30 cellular contexts compared by ENCODE assay signal in the genomic region with DNA sequence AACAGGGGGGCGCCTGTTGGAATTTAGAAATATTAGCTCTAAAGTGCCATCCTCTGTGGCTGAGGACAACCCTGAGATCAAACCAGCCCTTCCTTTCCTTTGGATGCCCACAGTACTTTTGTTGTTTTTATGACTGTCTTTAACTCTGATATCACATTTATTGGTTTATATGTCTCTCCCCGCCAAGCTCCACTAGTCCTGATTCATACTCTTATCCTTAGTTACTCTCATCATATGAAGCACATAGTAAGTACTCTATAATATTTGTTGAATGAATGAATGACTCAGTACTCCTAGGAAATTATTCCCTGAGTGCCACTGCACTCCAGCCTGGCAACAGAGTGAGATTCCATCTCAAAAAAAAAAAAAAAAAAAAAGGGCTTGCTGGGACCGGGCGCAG.
"Had no signal": no experiment of that assay in that cellular context is flagged by ENCODE, and none has a peak within 500 bp of the region (broad histone marks: within the 10 kb centered on the region; RNA-seq: fewer than 3 reads in every experiment).

No MANE protein-coding gene starts in this region.

- H3K36me3 Mint-ChIP-seq: naive B cell; natural killer cell treated with Interleukin-12 subunit alpha and Interleukin-12 subunit beta and Interleukin-15 and Interleukin-18, amount 100 ng/mL, for 72 hours had no signal

- H3K9me3 ChIP-seq: colonic mucosa, esophagus muscularis mucosa, gastroesophageal sphincter, heart right ventricle, lower lobe of right lung, neutrophil, prostate gland, right atrium auricular region, suprapubic skin, transverse colon, upper lobe of right lung, uterus had no signal

- H3K4me1 ChIP-seq: colonic mucosa, esophagus muscularis mucosa, gastroesophageal sphincter, lower lobe of right lung, parathyroid adenoma, prostate gland, right atrium auricular region, suprapubic skin, transverse colon, upper lobe of right lung, uterus had no signal

- ATAC-seq: foreskin keratinocyte; gastroesophageal sphincter; heart right ventricle; left ventricle myocardium superior; lower lobe of right lung; natural killer cell treated with Interleukin-12 subunit alpha and Interleukin-12 subunit beta and Interleukin-15 and Interleukin-18, amount 100 ng/mL, for 72 hours; sciatic nerve; stimulated activated naive CD8-positive, alpha-beta T cell treated with anti-CD3 and anti-CD28 coated beads, Interleukin-15, amount 100 ng/mL, for 72 hours; upper lobe of right lung had no signal

- H3K4me2 ChIP-seq: smooth muscle cell had no signal

- H3K9ac ChIP-seq: parathyroid adenoma had no signal

- H3K4me3 ChIP-seq: colonic mucosa, esophagus muscularis mucosa, gastroesophageal sphincter, heart right ventricle, lower lobe of right lung, prostate gland, right atrium auricular region, smooth muscle cell, suprapubic skin, transverse colon, upper lobe of right lung, uterus had no signal

- H3K79me2 ChIP-seq: parathyroid adenoma had no signal

- H2AFZ ChIP-seq: parathyroid adenoma had no signal

- H3K36me3 ChIP-seq: colonic mucosa, esophagus muscularis mucosa, gastroesophageal sphincter, heart right ventricle, lower lobe of right lung, neutrophil, prostate gland, right atrium auricular region, suprapubic skin, transverse colon, upper lobe of right lung, uterus had no signal

- H3K27me3 ChIP-seq: foreskin keratinocyte, right atrium auricular region, uterus had no signal

- H3K4me3 Mint-ChIP-seq: dendritic cell treated with granulocyte-macrophage colony-stimulating factor and Interleukin-4, amounts not matched to agents 40 ng/mL and 50 ng/mL, for 4 days; naive B cell; natural killer cell treated with Interleukin-12 subunit alpha and Interleukin-12 subunit beta and Interleukin-15 and Interleukin-18, amount 100 ng/mL, for 72 hours; neural crest cell; stimulated activated naive CD8-positive, alpha-beta T cell treated with anti-CD3 and anti-CD28 coated beads, Interleukin-15, amount 100 ng/mL, for 72 hours had no signal

- H3K4me1 Mint-ChIP-seq: naive B cell; stimulated activated naive CD8-positive, alpha-beta T cell treated with anti-CD3 and anti-CD28 coated beads, Interleukin-15, amount 100 ng/mL, for 72 hours had no signal

- H3K9me3 Mint-ChIP-seq: naive B cell; natural killer cell treated with Interleukin-12 subunit alpha and Interleukin-12 subunit beta and Interleukin-15 and Interleukin-18, amount 100 ng/mL, for 72 hours; stimulated activated naive CD8-positive, alpha-beta T cell treated with anti-CD3 and anti-CD28 coated beads, Interleukin-15, amount 100 ng/mL, for 72 hours had no signal

- H3K27ac ChIP-seq: colonic mucosa, esophagus muscularis mucosa, foreskin keratinocyte, gastroesophageal sphincter, heart right ventricle, lower lobe of right lung, neutrophil, parathyroid adenoma, prostate gland, right atrium auricular region, suprapubic skin, transverse colon, upper lobe of right lung, uterus had no signal

- H3K27ac Mint-ChIP-seq: dendritic cell treated with granulocyte-macrophage colony-stimulating factor and Interleukin-4, amounts not matched to agents 40 ng/mL and 50 ng/mL, for 4 days; naive B cell; natural killer cell treated with Interleukin-12 subunit alpha and Interleukin-12 subunit beta and Interleukin-15 and Interleukin-18, amount 100 ng/mL, for 72 hours; stimulated activated naive CD8-positive, alpha-beta T cell treated with anti-CD3 and anti-CD28 coated beads, Interleukin-15, amount 100 ng/mL, for 72 hours had no signal

- DNase-seq: colonic mucosa; effector memory CD4-positive, alpha-beta T cell; foreskin keratinocyte; glutamatergic neuron; heart right ventricle; hippocampal formation; left ventricle myocardium superior; lower lobe of right lung; naive B cell; stimulated activated CD4-positive, alpha-beta T cell treated with anti-CD3 and anti-CD28 coated beads, Interleukin-12 subunit alpha, Interleukin-12 subunit beta, amount 100 ng/mL, for 4 hours; stimulated activated CD4-positive, alpha-beta T cell treated with anti-CD3 and anti-CD28 coated beads, Interleukin-1b, Interleukin-23, amount 100 ng/mL, for 48 hours; stimulated activated CD4-positive, alpha-beta T cell treated with anti-CD3 and anti-CD28 coated beads, Interleukin-4, amount 100 ng/mL, for 1 hour; stimulated activated CD8-positive, alpha-beta memory T cell treated with anti-CD3 and anti-CD28 coated beads, Interleukin-4, amount 100 ng/mL, for 48 hours; stimulated activated naive CD4-positive, alpha-beta T cell; stimulated activated naive CD8-positive, alpha-beta T cell treated with anti-CD3 and anti-CD28 coated beads, Interleukin-15, amount 100 ng/mL, for 72 hours; transverse colon; upper lobe of right lung; uterus had no signal
